Comparison of ENCODE assay signal across 12 cellular contexts in genomic region chr9:36985769-36986547, GRCh38. TPM values are rescaled to one million over a fixed set of nuclear protein-coding genes. Genes with fewer than 3 reads are reported as not detected.
DNase-seq lines count a peak whose midpoint lies in the region; ATAC-seq, FAIRE-seq and TF ChIP-seq lines count a peak whose summit lies in the region.
"Had no signal": no experiment of that assay in that cellular context is flagged by ENCODE, and none has a peak within 500 bp of the region (broad histone marks: within the 10 kb centered on the region; RNA-seq: fewer than 3 reads in every experiment).

No MANE protein-coding gene starts in this region.

- H4K91ac ChIP-seq in H9 (ENCODE audit: insufficient read length, low read depth, low read length), result no peak overlapping the region

- CTCF ChIA-PET in CD4-positive, alpha-beta memory T cell (lab: Charles Lee; ENCODE audit: partially characterized antibody), result no interaction called here
- CTCF ChIA-PET in RWPE1 (lab: Yijun Ruan, JAX), result interaction anchor here (0.6 to 0.7 kb wide), 2 partner anchors 33 to 124 kb away, joined by 3 to 4 read pairs; no protein-coding TSS in a partner anchor

- intact Hi-C loops in CD4-positive, alpha-beta memory T cell (cut with micrococcal nuclease), result no loop called here

- H3K4me3 Mint-ChIP-seq in CD4-positive, alpha-beta memory T cell, result peak overlapping the region in 7 of 8 donors; percentile 1 to 76 (median 49)
- H3K4me3 Mint-ChIP-seq in H9, result peak overlapping the region; percentile 38 to 73
- peak overlapping the region; percentile 35 for H3K4me3 Mint-ChIP-seq in natural killer cell treated with Interleukin-12 subunit alpha and Interleukin-12 subunit beta and Interleukin-15 and Interleukin-18, amount 100 ng/mL, for 72 hours
- H3K4me3 Mint-ChIP-seq: dendritic cell treated with granulocyte-macrophage colony-stimulating factor and Interleukin-4, amounts not matched to agents 40 ng/mL and 50 ng/mL, for 4 days had no signal

- H3K56ac ChIP-seq in H9 (ENCODE audit: insufficient read length, low read depth, low read length), result no peak overlapping the region

- H3K27me3 ChIP-seq in CD4-positive, alpha-beta memory T cell (ENCODE audit: insufficient read depth, low read length), result peaks cover 10% of the 10 kb centered on the region
- H3K27me3 ChIP-seq in H9 (ENCODE audit: insufficient read depth, low read length), result peaks cover 54% of the 10 kb centered on the region

- H3K18ac ChIP-seq in H9 (ENCODE audit: insufficient read length, low read depth, low read length), result no peak overlapping the region

- H3K79me1 ChIP-seq in H9 (ENCODE audit: insufficient read depth, low read depth, low read length, poor library complexity, severe bottlenecking), result no peaks in the 10 kb centered on the region

- POLR2A ChIA-PET in CD4-positive, alpha-beta memory T cell (lab: Charles Lee; ENCODE audit: partially characterized antibody), result no interaction called here
- POLR2A ChIA-PET in RWPE1 (lab: Yijun Ruan, JAX; ENCODE audit: low non-redundant PET), result no interaction called here

- no peak overlapping the region for H4K8ac ChIP-seq in H9 (replicated peaks; ENCODE audit: insufficient read length, low read depth, low read length)

- H3T11ph ChIP-seq in H9 (ENCODE audit: low read length), result no peak overlapping the region

- no peaks in the 10 kb centered on the region for H3K79me2 ChIP-seq in H9 (ENCODE audit: insufficient read depth, low read length)

- H3K4ac ChIP-seq in H9 (ENCODE audit: low read depth, low read length), result no peak overlapping the region

- H3K9me3 ChIP-seq in CD4-positive, alpha-beta memory T cell (ENCODE audit: control insufficient read depth in 1 of 2, low read length in 2 of 2), result no peaks in the 10 kb centered on the region
- no peaks in the 10 kb centered on the region for H3K9me3 ChIP-seq in H9 (ENCODE audit: control insufficient read depth, low read depth, low read length)
- H3K9me3 ChIP-seq: pancreas had no signal

- peaks cover 6 to 22% (median 17%) of the 10 kb centered on the region in 4 donors for H3K4me1 Mint-ChIP-seq in CD4-positive, alpha-beta memory T cell
- peaks cover 35 to 38% of the 10 kb centered on the region in 2 experiments for H3K4me1 Mint-ChIP-seq in H9
- H3K4me1 Mint-ChIP-seq in natural killer cell treated with Interleukin-12 subunit alpha and Interleukin-12 subunit beta and Interleukin-15 and Interleukin-18, amount 100 ng/mL, for 72 hours (ENCODE audit: low read depth in 2 of 2), result peaks cover 0 to 10% of the 10 kb centered on the region in 2 donors

- no peak overlapping the region for H3K27ac Mint-ChIP-seq in CD4-positive, alpha-beta memory T cell
- no peak overlapping the region for H3K27ac Mint-ChIP-seq in H9
- no peak overlapping the region for H3K27ac Mint-ChIP-seq in natural killer cell treated with Interleukin-12 subunit alpha and Interleukin-12 subunit beta and Interleukin-15 and Interleukin-18, amount 100 ng/mL, for 72 hours
- H3K27ac Mint-ChIP-seq: dendritic cell treated with granulocyte-macrophage colony-stimulating factor and Interleukin-4, amounts not matched to agents 40 ng/mL and 50 ng/mL, for 4 days had no signal

- peak overlapping the region; percentile 64 for H3K4me2 ChIP-seq in H9 (ENCODE audit: insufficient read depth, insufficient read length, low read length)

- H3K23ac ChIP-seq in H9 (ENCODE audit: insufficient read length, low read depth, low read length), result no peak overlapping the region

- H2BK20ac ChIP-seq in H9 (ENCODE audit: low read depth, low read length, poor library complexity, severe bottlenecking), result no peak overlapping the region

- TF ChIP-seq CTCF in H9 (conservative IDR thresholded peaks at IDR 0.05) (no peak), RWPE1 (conservative IDR thresholded peaks at IDR 0.05; ENCODE audit: low read depth) (no peak)

- H3K4me3 ChIP-seq in CD4-positive, alpha-beta memory T cell (ENCODE audit: low read length in 2 of 2), result no peak overlapping the region

- H3K9me3 Mint-ChIP-seq in CD4-positive, alpha-beta memory T cell, result peaks cover 0 to 15% (median 10%) of the 10 kb centered on the region in 8 donors
- H3K9me3 Mint-ChIP-seq in H9, result peaks cover 0 to 3% of the 10 kb centered on the region in 2 experiments; a peak in 1 of 5 replicates
- H3K9me3 Mint-ChIP-seq in natural killer cell treated with Interleukin-12 subunit alpha and Interleukin-12 subunit beta and Interleukin-15 and Interleukin-18, amount 100 ng/mL, for 72 hours, result peaks cover 5% of the 10 kb centered on the region

- no peak overlapping the region for H2BK12ac ChIP-seq in H9 (ENCODE audit: insufficient read length, low read depth, low read length)

- no peak overlapping the region for H3K27ac ChIP-seq in CD4-positive, alpha-beta memory T cell (ENCODE audit: low read depth, low read length)
- H3K27ac ChIP-seq in H9 (ENCODE audit: insufficient read length, low read depth, low read length) (no peak overlapping the region), RWPE1 (no peak overlapping the region)
- H3K27ac ChIP-seq: pancreas had no signal

- no peak for ATAC-seq in natural killer cell treated with Interleukin-12 subunit alpha and Interleukin-12 subunit beta and Interleukin-15 and Interleukin-18, amount 100 ng/mL, for 72 hours
- ATAC-seq in HG03469 (IDR thresholded peaks at IDR 0.05; ENCODE audit: unreplicated experiment), result no peak

- no CpG with 5 or more reads among the region's 83 CpGs for WGBS in H9 (ENCODE audit: extremely low coverage, insufficient read length, low lambda C conversion rate)

- peaks cover 14% of the 10 kb centered on the region for H3K4me1 ChIP-seq in CD4-positive, alpha-beta memory T cell (ENCODE audit: insufficient read depth, low read length)
- H3K4me1 ChIP-seq in H9 (ENCODE audit: insufficient read depth, low read length), result no peaks in the 10 kb centered on the region; the same call in 1 of the 2 replicates
- H3K4me1 ChIP-seq: pancreas had no signal

- no peak overlapping the region for H3K14ac ChIP-seq in H9 (ENCODE audit: insufficient read depth, low read length)

- no peaks in the 10 kb centered on the region for H3K36me3 ChIP-seq in CD4-positive, alpha-beta memory T cell (ENCODE audit: insufficient read depth, low read length)
- H3K36me3 ChIP-seq: pancreas had no signal

- H3K9ac ChIP-seq in H9 (ENCODE audit: extremely low read depth, insufficient read length, low read length), result no peak overlapping the region

- FAIRE-seq in GM19239 (lab: Jason Lieb, UNC), result no peak
- FAIRE-seq: pancreas had no signal

- no peak for DNase-seq in CD4-positive, alpha-beta memory T cell
- DNase-seq in H9 (peak; percentile 63), cerebellum (ENCODE audit: low spot score) (peak; percentile 13), GM19239 (ENCODE audit: insufficient read length, low spot score) (no peak), HuH-7.5 (ENCODE audit: low spot score) (no peak), RWPE1 (ENCODE audit: low spot score) (no peak)
- no peak for DNase-seq in natural killer cell treated with Interleukin-12 subunit alpha and Interleukin-12 subunit beta and Interleukin-15 and Interleukin-18, amount 100 ng/mL, for 72 hours (ENCODE audit: low spot score)
- DNase-seq: GDM1, NCI-H1694 treated with DMSO at 0.1 percent for 48 hours, pancreas had no signal

- no peak overlapping the region for H2AFZ ChIP-seq in H9 (ENCODE audit: low read length)

- no peaks in the 10 kb centered on the region for H4K20me1 ChIP-seq in H9 (ENCODE audit: control insufficient read depth, insufficient read depth, insufficient read length)

- peaks cover 5 to 6% of the 10 kb centered on the region in 2 donors for H3K36me3 Mint-ChIP-seq in CD4-positive, alpha-beta memory T cell
- no peaks in the 10 kb centered on the region; a peak in 1 of 7 replicates for H3K36me3 Mint-ChIP-seq in H9 (ENCODE audit: insufficient read depth in 1 of 3, low read depth in 3 of 3)
- peaks cover 9% of the 10 kb centered on the region for H3K36me3 Mint-ChIP-seq in natural killer cell treated with Interleukin-12 subunit alpha and Interleukin-12 subunit beta and Interleukin-15 and Interleukin-18, amount 100 ng/mL, for 72 hours

- no peak overlapping the region for H2BK15ac ChIP-seq in H9 (ENCODE audit: low read depth, low read length)

- no peak overlapping the region for H2AK5ac ChIP-seq in H9 (ENCODE audit: insufficient read length, low read length)

- H3K23me2 ChIP-seq in H9 (ENCODE audit: insufficient read length, low read depth, low read length, poor library complexity, severe bottlenecking), result peaks cover 7% of the 10 kb centered on the region

- no peak overlapping the region for H2BK5ac ChIP-seq in H9 (ENCODE audit: insufficient read length, low read length)

- H4K5ac ChIP-seq in H9 (ENCODE audit: insufficient read length, low read depth, low read length), result no peak overlapping the region

- no peak overlapping the region for H2BK120ac ChIP-seq in H9 (ENCODE audit: low read depth, low read length, poor library complexity, severe bottlenecking)

- H3K27me3 Mint-ChIP-seq in CD4-positive, alpha-beta memory T cell, result peaks cover 50 to 58% of the 10 kb centered on the region in 2 donors
- H3K27me3 Mint-ChIP-seq in H9 (ENCODE audit: low read depth), result peaks cover 95% of the 10 kb centered on the region
- H3K27me3 Mint-ChIP-seq in natural killer cell treated with Interleukin-12 subunit alpha and Interleukin-12 subunit beta and Interleukin-15 and Interleukin-18, amount 100 ng/mL, for 72 hours, result peaks cover 56 to 62% of the 10 kb centered on the region in 2 donors

RNA-seq across cellular contexts. Expression of gene PAX5, which starts 48.1 kb away (rescaled TPM):
- not detected for total RNA-seq in CD4-positive, alpha-beta memory T cell
- under 1 TPM in 1 of 2 donors, not detected in 1; 0.32 TPM for polyA plus RNA-seq in CD4-positive, alpha-beta memory T cell
- 0.39 and 0.75 TPM in 2 replicates for total RNA-seq in H9 (2021)
- 0.64 TPM for total RNA-seq in cerebellum
- 1 to 10 TPM in 1 of 2 donors, under 1 TPM in 1; 0.29 to 2.1 TPM for total RNA-seq in natural killer cell treated with Interleukin-12 subunit alpha and Interleukin-12 subunit beta and Interleukin-15 and Interleukin-18, amount 100 ng/mL, for 72 hours

Comparison
In these comparisons a context has a peak if more than half of its experiments do, and no peak if none do; other contexts are left out.
1. DNase-seq: peak in H9 (single experiment) and cerebellum (single experiment); none in CD4-positive, alpha-beta memory T cell (0 of 5), natural killer cell treated with Interleukin-12 subunit alpha and Interleukin-12 subunit beta and Interleukin-15 and Interleukin-18, amount 100 ng/mL, for 72 hours (single experiment), GM19239 (single experiment), HuH-7.5 (single experiment) and RWPE1 (single experiment).
2. Peak in every context shown above with its lines, with median percentiles within 50 percentile points of each other: H3K4me3 Mint-ChIP-seq.